In genomic region chr19:44807652-44808462, GRCh38 we compare ENCODE assay signal across 8 cellular contexts.
DNase-seq lines count a peak whose midpoint lies in the region; ATAC-seq lines count a peak whose summit lies in the region.

No MANE protein-coding gene starts in this region.

- no peak for ATAC-seq in GM19035 (IDR thresholded peaks at IDR 0.05; ENCODE audit: unreplicated experiment)

- peak overlapping the region; percentile 60 for H3K9ac ChIP-seq in endocrine pancreas (ENCODE audit: control insufficient read depth, insufficient read depth, low read length)

- H3K9me3 ChIP-seq in endocrine pancreas (ENCODE audit: control insufficient read depth, low read length) = no peaks in the 10 kb centered on the region

- no peak overlapping the region for H3K4me3 ChIP-seq in endocrine pancreas (ENCODE audit: control insufficient read depth, insufficient read depth, low read length)

- H3K36me3 ChIP-seq in endocrine pancreas (ENCODE audit: control insufficient read depth, insufficient read depth, low read length) = no peaks in the 10 kb centered on the region

- no peaks in the 10 kb centered on the region for H3K27me3 ChIP-seq in endocrine pancreas (ENCODE audit: control insufficient read depth, insufficient read depth, low read length)

- DNase-seq in EL = peak; percentile 66
- peak; percentile 63 for DNase-seq in NCI-H510A treated with DMSO at 0.1 percent for 48 hours (lab: John Stamatoyannopoulos, UW)
- peak; percentile 21 for DNase-seq in midbrain (lab: John Stamatoyannopoulos, UW)
- DNase-seq in CD1c-positive myeloid dendritic cell (ENCODE audit: extremely low spot score) = no peak
- no peak for DNase-seq in activated naive CD4-positive, alpha-beta T cell (lab: John Stamatoyannopoulos, UW)
- DNase-seq in activated CD4-positive, alpha-beta T cell treated with anti-CD3 and anti-CD28 coated beads for 1 hour = no peak

- no peaks in the 10 kb centered on the region for H3K4me1 ChIP-seq in endocrine pancreas (ENCODE audit: control insufficient read depth, insufficient read depth, low read length)

Comparison
In these comparisons a context has a peak if more than half of its experiments do, and no peak if none do; other contexts are left out.
1. DNase-seq: peak in EL (single experiment), NCI-H510A treated with DMSO at 0.1 percent for 48 hours (single experiment) and midbrain (single experiment); none in CD1c-positive myeloid dendritic cell (single experiment), activated naive CD4-positive, alpha-beta T cell (0 of 4) and activated CD4-positive, alpha-beta T cell treated with anti-CD3 and anti-CD28 coated beads for 1 hour (single experiment).